ENCODE assay signal across 1 cellular context in the genomic region with DNA sequence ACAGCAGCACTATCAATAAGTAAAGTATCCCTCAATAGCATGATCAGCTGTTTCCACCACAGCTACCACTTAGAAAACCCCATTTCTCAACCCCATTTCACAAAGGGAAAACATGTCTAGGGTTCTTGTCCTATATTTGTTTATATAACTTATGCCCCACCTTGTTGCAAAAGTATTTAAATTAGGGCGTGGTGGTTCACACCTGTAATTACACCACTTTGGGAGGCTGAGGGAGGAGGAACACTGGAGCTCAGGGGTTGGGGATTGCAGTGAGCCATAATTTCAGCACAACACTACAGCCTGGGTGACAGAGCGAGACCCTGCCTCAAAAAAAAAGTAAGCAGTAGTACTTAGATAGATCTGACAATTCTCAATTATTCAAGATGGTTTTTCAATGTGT.
TF ChIP-seq lines count a peak whose summit lies in the region.

No MANE protein-coding gene starts in this region.

TF ChIP-seq in HepG2, 621 proteins besides CTCF, POLR2A, EP300 and RAD21:
- TF ChIP-seq, protein P1, sequence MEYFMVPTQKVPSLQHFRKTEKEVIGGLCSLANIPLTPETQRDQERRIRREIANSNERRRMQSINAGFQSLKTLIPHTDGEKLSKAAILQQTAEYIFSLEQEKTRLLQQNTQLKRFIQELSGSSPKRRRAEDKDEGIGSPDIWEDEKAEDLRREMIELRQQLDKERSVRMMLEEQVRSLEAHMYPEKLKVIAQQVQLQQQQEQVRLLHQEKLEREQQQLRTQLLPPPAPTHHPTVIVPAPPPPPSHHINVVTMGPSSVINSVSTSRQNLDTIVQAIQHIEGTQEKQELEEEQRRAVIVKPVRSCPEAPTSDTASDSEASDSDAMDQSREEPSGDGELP (IDR thresholded peaks at IDR 0.05; ENCODE audit: borderline replicate concordance, low read depth), result 0 out of 2 replicates have a peak, but pooled peaks have one; percentile 32
- no peak for TF ChIP-seq ZSCAN20 (CRISPR knock-in tag; IDR thresholded peaks at IDR 0.05; ENCODE audit: borderline replicate concordance)
